Comparison of ENCODE assay signal across 9 cellular contexts in the genomic region with DNA sequence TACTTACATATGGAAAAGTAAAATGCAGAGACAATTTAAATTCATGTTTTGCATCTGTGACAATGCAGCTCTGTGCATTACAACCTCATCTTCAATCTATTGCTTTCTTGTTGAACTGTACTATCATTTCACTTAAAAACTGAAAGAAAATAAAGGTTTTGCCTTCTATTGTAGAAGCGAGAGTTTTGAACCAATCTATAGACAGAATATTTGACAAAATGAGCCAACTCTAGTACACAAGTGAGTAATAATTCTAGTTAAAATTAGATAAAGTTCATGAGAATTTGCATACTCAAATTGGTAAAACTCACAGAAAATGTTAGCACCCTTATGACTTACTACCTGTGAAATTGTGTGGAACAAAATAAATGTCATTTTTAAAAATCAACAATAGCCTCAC.
"Had no signal": no experiment of that assay in that cellular context is flagged by ENCODE, and none has a peak within 500 bp of the region (broad histone marks: within the 10 kb centered on the region; RNA-seq: fewer than 3 reads in every experiment).

No MANE protein-coding gene starts in this region.

- ATAC-seq: activated CD4-positive, CD25-positive, alpha-beta regulatory T cell treated with anti-CD3 and anti-CD28 coated beads, Interleukin-2, amount 50 U/mL, for 24 hours; lower lobe of right lung had no signal

- DNase-seq: activated effector memory CD4-positive, alpha-beta T cell treated with anti-CD3 and anti-CD28 coated beads, Interleukin-2, amount 50 U/mL, for 16 hours; activated T-cell treated with anti-CD3 and anti-CD28 coated beads, Interleukin-2, amount 50 U/mL, for 1 hour; dorsolateral prefrontal cortex; hypothalamus; lower lobe of right lung; ovary; stimulated activated CD4-positive, alpha-beta T cell treated with anti-CD3 and anti-CD28 coated beads, Interleukin-12 subunit alpha, Interleukin-12 subunit beta, amount 100 ng/mL, for 4 hours; stimulated activated naive CD4-positive, alpha-beta T cell had no signal
